In the genomic region with DNA sequence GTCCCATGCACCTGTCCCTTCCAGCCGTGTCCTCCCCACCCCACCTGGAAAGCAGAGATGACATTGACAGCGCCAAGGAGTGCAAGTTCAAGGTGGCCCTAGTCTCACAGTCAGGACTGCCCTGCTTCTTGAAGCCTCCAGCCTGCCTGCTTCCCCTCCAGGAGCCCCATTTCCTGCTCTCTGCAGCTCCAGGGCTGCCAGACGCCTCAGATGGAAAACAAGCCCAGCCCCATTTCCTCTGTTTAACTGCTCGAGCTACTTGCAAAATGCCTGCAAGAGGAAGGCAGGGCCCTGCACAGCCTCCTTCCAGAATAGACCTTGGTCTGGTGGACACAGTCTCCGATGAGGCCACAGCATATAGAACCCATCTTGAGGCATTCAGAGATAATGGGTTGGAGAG, we compare ENCODE assay signal across 15 cellular contexts. TPM values are rescaled to one million over a fixed set of nuclear protein-coding genes. Genes with fewer than 3 reads are reported as not detected.
DNase-seq lines count a peak whose midpoint lies in the region; ATAC-seq and TF ChIP-seq lines count a peak whose summit lies in the region.
"Had no signal": no experiment of that assay in that cellular context is flagged by ENCODE, and none has a peak within 500 bp of the region (broad histone marks: within the 10 kb centered on the region; RNA-seq: fewer than 3 reads in every experiment).

No MANE protein-coding gene starts in this region.

- DNase-seq in activated naive CD8-positive, alpha-beta T cell treated with anti-CD3 and anti-CD28 coated beads, Interleukin-2, amount 50 U/mL, for 24 hours = no peak
- DNase-seq in SK-N-MC (ENCODE audit: low read depth, low spot score) (peak; percentile 50), heart right ventricle (peak in 1 of 2 donors; percentile 42), A172 (ENCODE audit: low spot score) (no peak)
- DNase-seq in stimulated activated CD4-positive, alpha-beta T cell treated with anti-CD3 and anti-CD28 coated beads, Interleukin-2, amount 100 ng/mL, for 48 hours = no peak
- DNase-seq: COR-L47; NCI-H1105; stimulated activated CD4-positive, alpha-beta T cell treated with anti-CD3 and anti-CD28 coated beads, Interleukin-1b, Interleukin-23, amount 100 ng/mL, for 48 hours; thyroid gland had no signal

- H3K9ac ChIP-seq in SK-N-MC (ENCODE audit: insufficient read length) (peak overlapping the region; percentile 29), subcutaneous abdominal adipose tissue (ENCODE audit: low read length in 5 of 5) (peak overlapping the region in 1 of 5 donors; percentile 19)

- H3K36me3 Mint-ChIP-seq in activated naive CD8-positive, alpha-beta T cell = no peaks in the 10 kb centered on the region
- no peaks in the 10 kb centered on the region for H3K36me3 Mint-ChIP-seq in activated naive CD8-positive, alpha-beta T cell treated with anti-CD3 and anti-CD28 coated beads, Interleukin-2, amount 50 U/mL, for 24 hours (ENCODE audit: low read depth)

- H3K36me3 ChIP-seq in SK-N-MC (ENCODE audit: insufficient read depth, low read length) = no peaks in the 10 kb centered on the region
- no peaks in the 10 kb centered on the region for H3K36me3 ChIP-seq in heart right ventricle
- no peaks in the 10 kb centered on the region for H3K36me3 ChIP-seq in subcutaneous abdominal adipose tissue (ENCODE audit: control insufficient read depth in 5 of 5, insufficient read depth in 5 of 5, low read length in 5 of 5)
- H3K36me3 ChIP-seq: gastroesophageal sphincter, thyroid gland had no signal

- no peaks in the 10 kb centered on the region for H3K27me3 ChIP-seq in heart right ventricle
- no peaks in the 10 kb centered on the region for H3K27me3 ChIP-seq in subcutaneous abdominal adipose tissue (ENCODE audit: control insufficient read depth in 5 of 5, insufficient read depth in 4 of 5, low read length in 5 of 5)
- H3K27me3 ChIP-seq: gastroesophageal sphincter, thyroid gland had no signal

- peaks cover 76% of the 10 kb centered on the region for H3K4me1 Mint-ChIP-seq in activated naive CD8-positive, alpha-beta T cell (ENCODE audit: low read depth)
- H3K4me1 Mint-ChIP-seq in activated naive CD8-positive, alpha-beta T cell treated with anti-CD3 and anti-CD28 coated beads, Interleukin-2, amount 50 U/mL, for 24 hours = peaks cover 65% of the 10 kb centered on the region

- intact Hi-C loops in heart right ventricle (cut with DNase I) = no loop called here

- ATAC-seq in activated naive CD8-positive, alpha-beta T cell treated with anti-CD3 and anti-CD28 coated beads, Interleukin-2, amount 50 U/mL, for 24 hours = no peak
- ATAC-seq in heart right ventricle = peak in 2 of 8 donors; percentile 10 to 12
- no peak for ATAC-seq in GM18511 (IDR thresholded peaks at IDR 0.05; ENCODE audit: unreplicated experiment)
- ATAC-seq: gastroesophageal sphincter, Panc1 had no signal

- H3K27me3 Mint-ChIP-seq in activated naive CD8-positive, alpha-beta T cell = no peaks in the 10 kb centered on the region
- H3K27me3 Mint-ChIP-seq in activated naive CD8-positive, alpha-beta T cell treated with anti-CD3 and anti-CD28 coated beads, Interleukin-2, amount 50 U/mL, for 24 hours = peaks cover 2% of the 10 kb centered on the region

- H3K9me3 ChIP-seq in SK-N-MC (ENCODE audit: low read depth, low read length) = no peaks in the 10 kb centered on the region
- H3K9me3 ChIP-seq in heart right ventricle = no peaks in the 10 kb centered on the region
- H3K9me3 ChIP-seq in subcutaneous abdominal adipose tissue (ENCODE audit: control insufficient read depth in 5 of 5, low read length in 5 of 5) = no peaks in the 10 kb centered on the region
- H3K9me3 ChIP-seq: gastroesophageal sphincter, thyroid gland had no signal

- H3K4me3 ChIP-seq in SK-N-MC (peak overlapping the region; percentile 25; the same call in 1 of the 2 replicates), heart right ventricle (no peak overlapping the region), subcutaneous abdominal adipose tissue (ENCODE audit: low read depth in 1 of 5, low read length in 5 of 5) (peak overlapping the region in 1 of 5 donors; percentile 7)
- H3K4me3 ChIP-seq: gastroesophageal sphincter, thyroid gland had no signal

- peak overlapping the region; percentile 85 for H3K27ac ChIP-seq in SK-N-MC
- H3K27ac ChIP-seq in heart right ventricle = peak overlapping the region; percentile 20 to 95 (median 72)
- H3K27ac ChIP-seq in subcutaneous abdominal adipose tissue (ENCODE audit: low read depth, low read length) = peak overlapping the region; percentile 72

- TF ChIP-seq CTCF in heart right ventricle (IDR thresholded peaks at IDR 0.05) = no peak

- no peaks in the 10 kb centered on the region for H3K9me3 Mint-ChIP-seq in activated naive CD8-positive, alpha-beta T cell (ENCODE audit: low read depth)
- no peaks in the 10 kb centered on the region for H3K9me3 Mint-ChIP-seq in activated naive CD8-positive, alpha-beta T cell treated with anti-CD3 and anti-CD28 coated beads, Interleukin-2, amount 50 U/mL, for 24 hours

- peak overlapping the region; percentile 55 for H3K27ac Mint-ChIP-seq in activated naive CD8-positive, alpha-beta T cell
- H3K27ac Mint-ChIP-seq in activated naive CD8-positive, alpha-beta T cell treated with anti-CD3 and anti-CD28 coated beads, Interleukin-2, amount 50 U/mL, for 24 hours = no peak overlapping the region

- H3K4me3 Mint-ChIP-seq in activated naive CD8-positive, alpha-beta T cell = no peak overlapping the region
- H3K4me3 Mint-ChIP-seq in activated naive CD8-positive, alpha-beta T cell treated with anti-CD3 and anti-CD28 coated beads, Interleukin-2, amount 50 U/mL, for 24 hours = no peak overlapping the region

- 45% methylated on average over 5 of the region's 5 CpGs for WGBS in heart right ventricle, 2 donors

- H3K4me1 ChIP-seq in heart right ventricle (peaks cover 15 to 83% (median 72%) of the 10 kb centered on the region in 9 donors), subcutaneous abdominal adipose tissue (ENCODE audit: control insufficient read depth in 5 of 5, insufficient read depth in 5 of 5, low read length in 5 of 5) (peaks cover 18 to 95% (median 93%) of the 10 kb centered on the region in 5 donors)
- H3K4me1 ChIP-seq: thyroid gland had no signal

RNA-seq across cellular contexts. Expression of a gene that starts 5.0 kb away (rescaled TPM):
- total RNA-seq in heart right ventricle = 10 to 100 TPM; 46.4 to 77.9 (median 60.1) TPM
- 100 to 1,000 TPM in 1 of 2 donors, 10 to 100 TPM in 1; 31.9 to 107 TPM for polyA plus RNA-seq in heart right ventricle
- total RNA-seq in A172 (2014; rRNA removed; shearing (Covaris generic)) = 88.1 and 89.0 TPM in 2 replicates

RNA-seq across cellular contexts. Expression of a gene that starts 39.2 kb away (rescaled TPM):
- total RNA-seq in heart right ventricle = 10 to 100 TPM in 2 of 10 donors, 1 to 10 TPM in 8; 3.6 to 16.5 (median 5.3) TPM
- polyA plus RNA-seq in heart right ventricle = 1 to 10 TPM; 3.7 to 8.2 TPM
- 8.9 and 13.3 TPM in 2 replicates for total RNA-seq in A172 (2014; rRNA removed; shearing (Covaris generic))

RNA-seq across cellular contexts. Expression of a gene that starts 49.3 kb away (rescaled TPM):
- total RNA-seq in heart right ventricle = under 1 TPM in 2 of 10 donors, not detected in 8; 0.30 to 0.32 TPM
- under 1 TPM in 1 of 2 donors, not detected in 1; 0.03 TPM for polyA plus RNA-seq in heart right ventricle
- total RNA-seq in A172 (2014; rRNA removed; shearing (Covaris generic)) = 4.0 and 5.5 TPM in 2 replicates
- total RNA-seq: bronchial epithelial cell had no signal
